In genomic region chr3:10140996-10141546, GRCh38 we compare ENCODE assay signal across 1 cellular context.
TF ChIP-seq lines count a peak whose summit lies in the region.

No MANE protein-coding gene starts in this region.

TF ChIP-seq in H1, 55 proteins besides CTCF, POLR2A, EP300 and RAD21:
- TF ChIP-seq MAFK (IDR thresholded peaks at IDR 0.05; ENCODE audit: low read depth, low read length) (no peak), TEAD4 (IDR thresholded peaks at IDR 0.05; ENCODE audit: low read depth, low read length) (no peak)
